6 cellular contexts compared by ENCODE assay signal in the genomic region with DNA sequence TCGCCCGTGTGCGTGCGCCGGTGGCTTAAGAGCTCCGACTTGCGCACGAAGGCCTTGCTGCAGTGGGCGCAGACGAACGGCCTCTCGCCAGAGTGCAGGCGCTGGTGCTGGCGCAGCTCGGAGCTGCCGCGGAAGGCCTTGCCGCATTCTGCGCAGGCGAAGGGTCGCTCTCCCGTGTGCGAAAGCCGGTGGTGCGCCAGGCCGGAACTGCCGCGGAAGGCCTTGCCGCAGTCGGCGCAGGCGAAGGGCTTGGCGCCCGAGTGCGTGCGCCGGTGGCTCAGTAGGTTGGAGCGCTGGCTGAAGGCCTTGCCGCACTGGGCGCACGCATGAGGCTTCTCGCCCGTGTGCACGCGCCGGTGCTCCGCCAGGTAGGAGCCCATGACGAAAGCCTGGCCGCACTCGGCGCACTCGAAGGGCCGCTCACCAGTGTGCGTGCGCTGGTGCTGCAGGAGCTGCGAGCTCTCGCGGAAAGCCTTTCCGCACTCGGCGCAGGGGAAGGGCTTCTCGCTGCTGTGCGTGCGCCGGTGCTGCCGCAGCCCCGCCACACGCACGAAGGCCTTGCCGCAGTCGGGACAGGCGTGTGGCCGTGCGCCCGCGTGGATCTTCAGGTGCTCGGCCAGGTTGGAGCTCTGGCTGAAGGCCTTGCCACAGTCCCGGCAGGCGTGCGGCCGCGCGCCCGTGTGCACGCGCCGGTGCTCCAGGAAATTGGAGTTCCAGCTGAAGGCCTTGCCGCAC.
DNase-seq lines count a peak whose midpoint lies in the region; ATAC-seq lines count a peak whose summit lies in the region.

No MANE protein-coding gene starts in this region.

- no peaks in the 10 kb centered on the region for H3K9me3 ChIP-seq in mucosa of rectum (ENCODE audit: control insufficient read depth in 2 of 2, low read length in 2 of 2)

- no peak overlapping the region for H3K27ac ChIP-seq in mucosa of rectum (ENCODE audit: low read depth in 2 of 2, low read length in 2 of 2)

- peaks cover 3% of the 10 kb centered on the region for H3K4me1 Mint-ChIP-seq in activated naive CD4-positive, alpha-beta T cell treated with anti-CD3 and anti-CD28 coated beads, Interleukin-2, amount 50 U/mL, for 24 hours

- DNase-seq in DMS53 (lab: John Stamatoyannopoulos, UW) (peak; percentile 74), NCI-H146 treated with DMSO at 0.1 percent for 48 hours (lab: John Stamatoyannopoulos, UW; ENCODE audit: unreplicated experiment) (no peak), NAMALWA (ENCODE audit: low spot score) (no peak)

- peak overlapping the region; percentile 68 for H3K4me3 Mint-ChIP-seq in activated naive CD4-positive, alpha-beta T cell treated with anti-CD3 and anti-CD28 coated beads, Interleukin-2, amount 50 U/mL, for 24 hours

- no peaks in the 10 kb centered on the region for H3K27me3 ChIP-seq in mucosa of rectum (ENCODE audit: control insufficient read depth in 2 of 2, insufficient read depth in 2 of 2, low read length in 2 of 2)

- no peaks in the 10 kb centered on the region for H3K9me3 Mint-ChIP-seq in activated naive CD4-positive, alpha-beta T cell treated with anti-CD3 and anti-CD28 coated beads, Interleukin-2, amount 50 U/mL, for 24 hours

- no peaks in the 10 kb centered on the region for H3K27me3 Mint-ChIP-seq in activated naive CD4-positive, alpha-beta T cell treated with anti-CD3 and anti-CD28 coated beads, Interleukin-2, amount 50 U/mL, for 24 hours

- H3K36me3 Mint-ChIP-seq in activated naive CD4-positive, alpha-beta T cell treated with anti-CD3 and anti-CD28 coated beads, Interleukin-2, amount 50 U/mL, for 24 hours, result no peaks in the 10 kb centered on the region

- peaks cover 2 to 5% of the 10 kb centered on the region in 2 donors for H3K4me1 ChIP-seq in mucosa of rectum (ENCODE audit: control insufficient read depth in 2 of 2, insufficient read depth in 2 of 2, low read length in 2 of 2)

- no peaks in the 10 kb centered on the region for H3K36me3 ChIP-seq in mucosa of rectum (ENCODE audit: control insufficient read depth in 2 of 2, insufficient read depth in 2 of 2, low read length in 2 of 2)

- no peak overlapping the region for H3K27ac Mint-ChIP-seq in activated naive CD4-positive, alpha-beta T cell treated with anti-CD3 and anti-CD28 coated beads, Interleukin-2, amount 50 U/mL, for 24 hours

- no peak for ATAC-seq in GM18520 (IDR thresholded peaks at IDR 0.05; ENCODE audit: unreplicated experiment)

- H3K9ac ChIP-seq in mucosa of rectum (ENCODE audit: low read depth in 1 of 2, low read length in 2 of 2), result peak overlapping the region in 1 of 2 donors; percentile 24

- peak overlapping the region; percentile 27 to 50 for H3K4me3 ChIP-seq in mucosa of rectum (ENCODE audit: low read length in 2 of 2)
